ENCODE assay signal across 28 cellular contexts in genomic region chr1:159030311-159030710, GRCh38. TPM values are rescaled to one million over a fixed set of nuclear protein-coding genes. Genes with fewer than 3 reads are reported as not detected.
DNase-seq lines count a peak whose midpoint lies in the region; ATAC-seq, FAIRE-seq and TF ChIP-seq lines count a peak whose summit lies in the region.
"Had no signal": no experiment of that assay in that cellular context is flagged by ENCODE, and none has a peak within 500 bp of the region (broad histone marks: within the 10 kb centered on the region; RNA-seq: fewer than 3 reads in every experiment).

No MANE protein-coding gene starts in this region.

- H3K4me1 Mint-ChIP-seq in activated CD4-positive, alpha-beta T cell treated with anti-CD3 and anti-CD28 coated beads, Interleukin-2, amount 10 ng/mL, durations not matched to agents 24 days and 14 days: peaks cover 74% of the 10 kb centered on the region
- H3K4me1 Mint-ChIP-seq in CD4-positive, alpha-beta T cell (ENCODE audit: low read depth): peaks cover 64% of the 10 kb centered on the region
- peaks cover 44% of the 10 kb centered on the region for H3K4me1 Mint-ChIP-seq in activated T-helper 2 cell treated with anti-CD3 and anti-CD28 coated beads, Interferon-gamma antibody, Interleukin-2, Interleukin-4, amounts not matched to agents 10 μg/mL and 5 μg/mL and 100 μg/mL, durations not matched to agents 14 hours and 24 hours and 36 hours (ENCODE audit: low read depth)
- peaks cover 29 to 71% (median 55%) of the 10 kb centered on the region in 4 donors for H3K4me1 Mint-ChIP-seq in naive thymus-derived CD8-positive, alpha-beta T cell

- POLR2A ChIA-PET in CD4-positive, alpha-beta T cell (lab: Charles Lee): no interaction called here
- POLR2A ChIA-PET in naive thymus-derived CD8-positive, alpha-beta T cell (lab: Charles Lee): interaction anchor here (0.6 kb wide), 1 partner anchor 943 kb away, joined by 4 read pairs; no protein-coding TSS in a partner anchor

- peak overlapping the region; percentile 78 for H3K27ac Mint-ChIP-seq in activated CD4-positive, alpha-beta T cell treated with anti-CD3 and anti-CD28 coated beads, Interleukin-2, amount 10 ng/mL, durations not matched to agents 24 days and 14 days
- H3K27ac Mint-ChIP-seq in CD4-positive, alpha-beta T cell: peak overlapping the region; percentile 43
- peak overlapping the region; percentile 65 for H3K27ac Mint-ChIP-seq in activated T-helper 2 cell treated with anti-CD3 and anti-CD28 coated beads, Interferon-gamma antibody, Interleukin-2, Interleukin-4, amounts not matched to agents 10 μg/mL and 5 μg/mL and 100 μg/mL, durations not matched to agents 14 hours and 24 hours and 36 hours
- peak overlapping the region in 8 of 10 donors; percentile 24 to 78 (median 66) for H3K27ac Mint-ChIP-seq in naive thymus-derived CD8-positive, alpha-beta T cell

- no peak overlapping the region for H3K4me3 Mint-ChIP-seq in activated CD4-positive, alpha-beta T cell treated with anti-CD3 and anti-CD28 coated beads, Interleukin-2, amount 10 ng/mL, durations not matched to agents 24 days and 14 days
- H3K4me3 Mint-ChIP-seq in CD4-positive, alpha-beta T cell: no peak overlapping the region
- no peak overlapping the region for H3K4me3 Mint-ChIP-seq in activated T-helper 2 cell treated with anti-CD3 and anti-CD28 coated beads, Interferon-gamma antibody, Interleukin-2, Interleukin-4, amounts not matched to agents 10 μg/mL and 5 μg/mL and 100 μg/mL, durations not matched to agents 14 hours and 24 hours and 36 hours (ENCODE audit: low read depth)
- H3K4me3 Mint-ChIP-seq in naive thymus-derived CD8-positive, alpha-beta T cell: peak overlapping the region in 4 of 10 donors; percentile 23 to 34 (median 26)

- H3K9me3 ChIP-seq in CD4-positive, alpha-beta T cell (ENCODE audit: control insufficient read depth, low read length): no peaks in the 10 kb centered on the region
- H3K9me3 ChIP-seq in psoas muscle (no peaks in the 10 kb centered on the region), small intestine (ENCODE audit: control insufficient read depth, low read depth) (no peaks in the 10 kb centered on the region)
- H3K9me3 ChIP-seq: A549, adrenal gland, lower lobe of right lung, stomach, transverse colon had no signal

- intact Hi-C loops in activated CD4-positive, alpha-beta T cell treated with anti-CD3 and anti-CD28 coated beads, Interleukin-2, amount 10 ng/mL, durations not matched to agents 24 days and 14 days (cut with micrococcal nuclease): no loop called here
- intact Hi-C loops in CD4-positive, alpha-beta T cell (cut with DNase I, micrococcal nuclease): no loop called here
- intact Hi-C loops in activated T-helper 2 cell treated with anti-CD3 and anti-CD28 coated beads, Interferon-gamma antibody, Interleukin-2, Interleukin-4, amounts not matched to agents 10 μg/mL and 5 μg/mL and 100 μg/mL, durations not matched to agents 14 hours and 24 hours and 36 hours (cut with micrococcal nuclease): no loop called here
- intact Hi-C loops in psoas muscle (cut with DNase I): no loop called here

- no peak for ATAC-seq in CD4-positive, alpha-beta T cell (ENCODE audit: poor library complexity)
- no peak for ATAC-seq in naive thymus-derived CD8-positive, alpha-beta T cell
- ATAC-seq in psoas muscle: no peak
- ATAC-seq: A549, HepG2, lower lobe of right lung had no signal

- no peaks in the 10 kb centered on the region for H3K27me3 Mint-ChIP-seq in activated CD4-positive, alpha-beta T cell treated with anti-CD3 and anti-CD28 coated beads, Interleukin-2, amount 10 ng/mL, durations not matched to agents 24 days and 14 days
- H3K27me3 Mint-ChIP-seq in CD4-positive, alpha-beta T cell: no peaks in the 10 kb centered on the region
- no peaks in the 10 kb centered on the region for H3K27me3 Mint-ChIP-seq in activated T-helper 2 cell treated with anti-CD3 and anti-CD28 coated beads, Interferon-gamma antibody, Interleukin-2, Interleukin-4, amounts not matched to agents 10 μg/mL and 5 μg/mL and 100 μg/mL, durations not matched to agents 14 hours and 24 hours and 36 hours (ENCODE audit: low read depth)
- no peaks in the 10 kb centered on the region for H3K27me3 Mint-ChIP-seq in naive thymus-derived CD8-positive, alpha-beta T cell

- TF ChIP-seq CTCF in CD4-positive, alpha-beta T cell (IDR thresholded peaks at IDR 0.05): no peak
- no peak for TF ChIP-seq CTCF in psoas muscle (IDR thresholded peaks at IDR 0.05)

- CTCF ChIA-PET in CD4-positive, alpha-beta T cell (lab: Charles Lee): no interaction called here

- H3K4me3 ChIP-seq in psoas muscle (no peak overlapping the region), small intestine (ENCODE audit: low read depth in 1 of 2, low read length in 2 of 2) (no peak overlapping the region)
- H3K4me3 ChIP-seq: A549, adrenal gland, lower lobe of right lung, stomach, transverse colon had no signal

- H3K36me3 Mint-ChIP-seq in activated CD4-positive, alpha-beta T cell treated with anti-CD3 and anti-CD28 coated beads, Interleukin-2, amount 10 ng/mL, durations not matched to agents 24 days and 14 days (ENCODE audit: low read depth): peaks cover 90% of the 10 kb centered on the region
- H3K36me3 Mint-ChIP-seq in CD4-positive, alpha-beta T cell (ENCODE audit: low read depth): peaks cover 99% of the 10 kb centered on the region
- peaks cover 98% of the 10 kb centered on the region for H3K36me3 Mint-ChIP-seq in activated T-helper 2 cell treated with anti-CD3 and anti-CD28 coated beads, Interferon-gamma antibody, Interleukin-2, Interleukin-4, amounts not matched to agents 10 μg/mL and 5 μg/mL and 100 μg/mL, durations not matched to agents 14 hours and 24 hours and 36 hours (ENCODE audit: low read depth)
- H3K36me3 Mint-ChIP-seq in naive thymus-derived CD8-positive, alpha-beta T cell: peaks cover 36 to 98% (median 80%) of the 10 kb centered on the region in 3 donors

- H3K4me1 ChIP-seq in psoas muscle (peaks cover 2% of the 10 kb centered on the region), small intestine (ENCODE audit: control insufficient read depth in 2 of 2, insufficient read depth in 1 of 2, low read depth in 1 of 2, low read length in 1 of 2) (no peaks in the 10 kb centered on the region)
- H3K4me1 ChIP-seq: A549 had no signal

- no peak for FAIRE-seq in small intestine (lab: Jason Lieb, UNC)
- FAIRE-seq: A549, G401.6, GM18507, H54, HepG2 had no signal

- WGBS in psoas muscle, 3 donors: 84 to 100% (median 87%) methylated on average over 1 of the region's 1 CpG
- 88 to 97% (median 96%) methylated on average over 1 of the region's 1 CpG for WGBS in small intestine, 3 donors

- no peak for DNase-seq in activated CD4-positive, alpha-beta T cell treated with anti-CD3 and anti-CD28 coated beads, Interleukin-2, amount 10 ng/mL, durations not matched to agents 24 days and 14 days
- no peak for DNase-seq in activated CD4-positive, alpha-beta T cell treated with anti-CD3 and anti-CD28 coated beads for 1 hour
- DNase-seq in CD4-positive, alpha-beta T cell: no peak
- DNase-seq in activated T-helper 2 cell treated with anti-CD3 and anti-CD28 coated beads, Interferon-gamma antibody, Interleukin-2, Interleukin-4, amounts not matched to agents 10 μg/mL and 5 μg/mL and 100 μg/mL, durations not matched to agents 14 hours and 24 hours and 36 hours (ENCODE audit: low spot score): no peak
- no peak for DNase-seq in naive thymus-derived CD8-positive, alpha-beta T cell
- DNase-seq in NCI-H345 (lab: John Stamatoyannopoulos, UW) (no peak), psoas muscle (no peak), small intestine (no peak)
- DNase-seq: adrenal gland; effector memory CD4-positive, alpha-beta T cell; lower lobe of right lung; NCI-H1092 treated with DMSO at 0.1 percent for 48 hours; NCI-H2029; NCI-H446; Right ventricle myocardium superior; stimulated activated CD4-positive, alpha-beta T cell treated with anti-CD3 and anti-CD28 coated beads, Interleukin-4, amount 100 ng/mL, for 1 hour; stomach; transverse colon had no signal

- H3K36me3 ChIP-seq in psoas muscle (ENCODE audit: insufficient read depth in 1 of 2, low read depth in 1 of 2) (peaks cover 0 to 30% of the 10 kb centered on the region in 2 donors), small intestine (ENCODE audit: control insufficient read depth in 2 of 2, insufficient read depth in 2 of 2, low read length in 2 of 2) (peaks cover 0 to 6% of the 10 kb centered on the region in 2 donors)

- H3K9me3 Mint-ChIP-seq in activated CD4-positive, alpha-beta T cell treated with anti-CD3 and anti-CD28 coated beads, Interleukin-2, amount 10 ng/mL, durations not matched to agents 24 days and 14 days: peaks cover 3% of the 10 kb centered on the region
- H3K9me3 Mint-ChIP-seq in CD4-positive, alpha-beta T cell: peaks cover 3% of the 10 kb centered on the region
- no peaks in the 10 kb centered on the region for H3K9me3 Mint-ChIP-seq in activated T-helper 2 cell treated with anti-CD3 and anti-CD28 coated beads, Interferon-gamma antibody, Interleukin-2, Interleukin-4, amounts not matched to agents 10 μg/mL and 5 μg/mL and 100 μg/mL, durations not matched to agents 14 hours and 24 hours and 36 hours
- H3K9me3 Mint-ChIP-seq in naive thymus-derived CD8-positive, alpha-beta T cell: peaks cover 0 to 17% (median 6%) of the 10 kb centered on the region in 9 donors

- no peaks in the 10 kb centered on the region for H3K27me3 ChIP-seq in CD4-positive, alpha-beta T cell (ENCODE audit: control insufficient read depth, insufficient read depth, low read length)
- H3K27me3 ChIP-seq in psoas muscle (ENCODE audit: insufficient read depth in 3 of 3, low read length in 2 of 3) (no peaks in the 10 kb centered on the region), small intestine (ENCODE audit: control insufficient read depth in 2 of 2, insufficient read depth in 2 of 2, low read length in 2 of 2) (no peaks in the 10 kb centered on the region)
- H3K27me3 ChIP-seq: adrenal gland, brain microvascular endothelial cell, stomach, transverse colon had no signal

- H3K27ac ChIP-seq in CD4-positive, alpha-beta T cell (ENCODE audit: low read depth, low read length): no peak overlapping the region
- no peak overlapping the region for H3K27ac ChIP-seq in psoas muscle
- no peak overlapping the region for H3K27ac ChIP-seq in small intestine (ENCODE audit: low read depth in 1 of 2, low read length in 1 of 2)
- H3K27ac ChIP-seq: A549, adrenal gland, HL-60, lower lobe of right lung, stomach, transverse colon had no signal

RNA-seq across cellular contexts. Expression of gene IFI16, which starts 20.6 kb away (rescaled TPM):
- total RNA-seq in activated CD4-positive, alpha-beta T cell treated with anti-CD3 and anti-CD28 coated beads, Interleukin-2, amount 10 ng/mL, durations not matched to agents 24 days and 14 days: 217 and 223 TPM in 2 replicates
- total RNA-seq in CD4-positive, alpha-beta T cell: 10 to 100 TPM; 36.9 to 37.6 TPM
- total RNA-seq in activated T-helper 2 cell treated with anti-CD3 and anti-CD28 coated beads, Interferon-gamma antibody, Interleukin-2, Interleukin-4, amounts not matched to agents 10 μg/mL and 5 μg/mL and 100 μg/mL, durations not matched to agents 14 hours and 24 hours and 36 hours: 108 and 113 TPM in 2 replicates
- total RNA-seq in naive thymus-derived CD8-positive, alpha-beta T cell: 10 to 100 TPM; 83.4 to 89.8 TPM
- 10 to 100 TPM; 49.2 to 55.2 (median 53.5) TPM for polyA plus RNA-seq in naive thymus-derived CD8-positive, alpha-beta T cell
- 10 to 100 TPM; 12.6 to 29.4 (median 15.3) TPM for total RNA-seq in psoas muscle
- polyA plus RNA-seq in psoas muscle: 10 to 100 TPM in 2 of 3 donors, 1 to 10 TPM in 1; 9.6 to 14.0 (median 13.0) TPM
- 10 to 100 TPM in 2 of 3 donors, 1 to 10 TPM in 1; 6.5 to 40.8 (median 23.0) TPM for polyA plus RNA-seq in small intestine
- total RNA-seq: HepG2 had no signal
- polyA plus RNA-seq: HepG2 had no signal

RNA-seq across cellular contexts. Expression of gene AIM2, which starts 46.3 kb away (rescaled TPM):
- 75.9 and 80.1 TPM in 2 replicates for total RNA-seq in activated CD4-positive, alpha-beta T cell treated with anti-CD3 and anti-CD28 coated beads, Interleukin-2, amount 10 ng/mL, durations not matched to agents 24 days and 14 days
- under 1 TPM; 0.36 to 0.74 TPM for total RNA-seq in CD4-positive, alpha-beta T cell
- 101 and 109 TPM in 2 replicates for total RNA-seq in activated T-helper 2 cell treated with anti-CD3 and anti-CD28 coated beads, Interferon-gamma antibody, Interleukin-2, Interleukin-4, amounts not matched to agents 10 μg/mL and 5 μg/mL and 100 μg/mL, durations not matched to agents 14 hours and 24 hours and 36 hours
- under 1 TPM; 0.86 to 0.93 TPM for total RNA-seq in naive thymus-derived CD8-positive, alpha-beta T cell
- polyA plus RNA-seq in naive thymus-derived CD8-positive, alpha-beta T cell: under 1 TPM in 1 of 3 donors, not detected in 2; 0.60 TPM
- total RNA-seq in psoas muscle: under 1 TPM in 3 of 4 donors, not detected in 1; 0.38 to 0.52 (median 0.40) TPM
- polyA plus RNA-seq in psoas muscle: under 1 TPM in 2 of 3 donors, not detected in 1; 0.06 to 0.07 TPM
- polyA plus RNA-seq in small intestine: 1 to 10 TPM; 1.0 to 2.2 (median 1.1) TPM
- total RNA-seq: HepG2, kidney epithelial cell, renal cortical epithelial cell had no signal
- polyA plus RNA-seq: A549, BJ, HepG2 had no signal

Comparison
In these comparisons a context has a peak if more than half of its experiments do, and no peak if none do; other contexts are left out.
1. RNA of gene AIM2, which starts 46.3 kb away (total RNA-seq): 101 to 109 TPM in activated T-helper 2 cell treated with anti-CD3 and anti-CD28 coated beads, Interferon-gamma antibody, Interleukin-2, Interleukin-4, amounts not matched to agents 10 μg/mL and 5 μg/mL and 100 μg/mL, durations not matched to agents 14 hours and 24 hours and 36 hours and 75.9 to 80.1 TPM in activated CD4-positive, alpha-beta T cell treated with anti-CD3 and anti-CD28 coated beads, Interleukin-2, amount 10 ng/mL, durations not matched to agents 24 days and 14 days; 0.86 to 0.93 TPM in naive thymus-derived CD8-positive, alpha-beta T cell, 0.36 to 0.74 TPM in CD4-positive, alpha-beta T cell and 0.38 to 0.52 TPM in psoas muscle; every median in the first group is over 10 times any median in the second.
2. Peak in every context shown above with its lines, with median percentiles within 50 percentile points of each other: H3K27ac Mint-ChIP-seq.